Comparison of ENCODE assay signal across 23 cellular contexts in the genomic region with DNA sequence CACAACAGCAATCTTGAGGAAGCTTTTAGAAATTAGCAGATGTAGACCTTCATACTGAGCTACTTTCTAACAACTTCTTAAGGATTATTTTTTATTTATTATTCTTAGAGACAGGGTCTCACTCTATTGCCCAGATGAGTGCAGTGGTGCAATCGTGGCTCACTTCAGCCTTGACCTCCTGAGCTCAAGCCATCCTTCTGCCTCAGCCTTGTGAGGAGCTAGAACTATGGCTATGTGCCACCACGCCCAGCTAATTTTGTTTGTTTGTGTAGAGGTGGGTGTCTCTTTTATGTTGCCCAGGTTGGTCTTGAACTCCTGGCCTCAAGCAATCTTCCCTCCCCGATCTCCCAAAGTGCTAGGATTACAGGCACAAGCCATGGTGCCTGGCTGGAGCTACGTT.
"Had no signal": no experiment of that assay in that cellular context is flagged by ENCODE, and none has a peak within 500 bp of the region (broad histone marks: within the 10 kb centered on the region; RNA-seq: fewer than 3 reads in every experiment).

No MANE protein-coding gene starts in this region.

- H3K27me3 ChIP-seq: esophagus muscularis mucosa, foreskin keratinocyte, heart right ventricle had no signal

- FAIRE-seq: colon, endothelial cell of umbilical vein, frontal cortex, islet of Langerhans, keratinocyte had no signal

- H3K36me3 ChIP-seq: esophagus muscularis mucosa, gastroesophageal sphincter, heart right ventricle, left lung, lower lobe of right lung had no signal

- H3K9me3 ChIP-seq: esophagus muscularis mucosa, gastroesophageal sphincter, heart right ventricle, left lung, lower lobe of right lung, mucosa of descending colon had no signal

- H3K4me1 ChIP-seq: esophagus muscularis mucosa, gastroesophageal sphincter, heart right ventricle, left lung, lower lobe of right lung had no signal

- H3K27ac Mint-ChIP-seq: mesothelial cell of epicardium had no signal

- H3K4me3 Mint-ChIP-seq: mesothelial cell of epicardium had no signal

- H3K27ac ChIP-seq: coronary artery, dorsolateral prefrontal cortex, esophagus muscularis mucosa, foreskin keratinocyte, gastroesophageal sphincter, heart right ventricle, left lung, lower lobe of right lung had no signal

- H3K9me3 Mint-ChIP-seq: mesothelial cell of epicardium had no signal

- H3K36me3 Mint-ChIP-seq: mesothelial cell of epicardium had no signal

- DNase-seq: dermis blood vessel endothelial cell; dorsolateral prefrontal cortex; effector CD4-positive, alpha-beta T cell; effector memory CD4-positive, alpha-beta T cell; foreskin keratinocyte; head of caudate nucleus; heart right ventricle; hippocampal formation; left cardiac atrium; left lung; left ventricle myocardium superior; lower lobe of right lung; mesenchymal stem cell; mucosa of descending colon had no signal

- H3K4me3 ChIP-seq: coronary artery, dorsolateral prefrontal cortex, esophagus muscularis mucosa, gastroesophageal sphincter, heart right ventricle, left lung, lower lobe of right lung, mucosa of descending colon had no signal

- ATAC-seq: gastroesophageal sphincter, heart right ventricle, left cardiac atrium, left lung, left ventricle myocardium superior, lower lobe of right lung, mucosa of descending colon had no signal
